9 cellular contexts compared by ENCODE assay signal in the genomic region with DNA sequence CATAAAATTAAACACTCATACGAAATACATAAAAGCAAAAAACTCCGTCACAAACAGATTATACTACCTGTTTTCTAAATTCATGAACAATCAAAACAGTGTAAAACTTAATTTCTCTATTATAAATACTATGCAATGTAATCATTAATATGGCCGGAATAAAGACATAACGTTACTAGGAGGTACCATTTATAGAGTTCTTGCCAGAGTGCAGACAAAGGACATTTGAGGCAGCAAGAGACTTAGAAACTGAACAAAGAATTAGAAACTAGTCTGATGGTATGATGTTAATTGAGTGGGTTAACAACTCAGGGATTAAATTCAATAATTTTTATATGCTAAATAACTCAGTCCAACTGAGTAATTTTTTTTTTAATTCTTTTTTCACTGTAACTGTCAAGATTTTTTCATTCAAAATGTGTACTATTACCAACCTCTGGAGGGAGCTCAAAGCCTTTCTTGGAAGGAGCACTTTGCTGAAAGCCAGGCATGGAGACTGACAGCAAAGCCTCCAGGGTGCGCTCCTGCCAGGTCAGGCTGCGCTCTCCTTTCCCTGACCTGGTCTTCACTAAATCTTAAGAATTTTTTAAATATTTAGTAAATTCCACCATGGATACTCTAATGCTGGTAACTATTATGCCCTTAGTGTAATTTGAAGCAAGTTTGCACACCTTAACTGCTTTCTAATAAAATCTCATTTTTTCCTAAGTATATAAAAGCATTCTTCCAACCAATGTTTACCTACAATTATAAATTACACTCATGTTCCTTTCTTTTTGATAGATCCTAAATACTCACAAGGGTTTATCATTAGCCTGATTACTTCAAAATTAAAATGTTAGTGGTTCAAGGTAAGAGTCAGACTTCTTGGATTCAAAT. TPM values are rescaled to one million over a fixed set of nuclear protein-coding genes. Genes with fewer than 3 reads are reported as not detected.
DNase-seq lines count a peak whose midpoint lies in the region; ATAC-seq and TF ChIP-seq lines count a peak whose summit lies in the region.
"Had no signal": no experiment of that assay in that cellular context is flagged by ENCODE, and none has a peak within 500 bp of the region (broad histone marks: within the 10 kb centered on the region; RNA-seq: fewer than 3 reads in every experiment).

No MANE protein-coding gene starts in this region.

- peak; percentile 98 for ATAC-seq in HG03432 (IDR thresholded peaks at IDR 0.05; ENCODE audit: unreplicated experiment)
- ATAC-seq in activated CD8-positive, alpha-beta T cell treated with anti-CD3 and anti-CD28 coated beads for 36 hours, result peak; percentile 86

- no peak overlapping the region for H3K27ac Mint-ChIP-seq in activated CD8-positive, alpha-beta T cell treated with anti-CD3 and anti-CD28 coated beads for 36 hours

- peak; percentile 80 for TF ChIP-seq CTCF in activated CD8-positive, alpha-beta T cell treated with anti-CD3 and anti-CD28 coated beads for 36 hours (IDR thresholded peaks at IDR 0.05)
- TF ChIP-seq CTCF in epithelial cell of esophagus (IDR thresholded peaks at IDR 0.05; ENCODE audit: insufficient read depth, low read depth, low read length, missing control alignments), result peak; percentile 88

- no peaks in the 10 kb centered on the region for H3K27me3 Mint-ChIP-seq in activated CD8-positive, alpha-beta T cell treated with anti-CD3 and anti-CD28 coated beads for 36 hours

- no peaks in the 10 kb centered on the region for H3K9me3 Mint-ChIP-seq in activated CD8-positive, alpha-beta T cell treated with anti-CD3 and anti-CD28 coated beads for 36 hours

- DNase-seq in COLO668 (lab: John Stamatoyannopoulos, UW; ENCODE audit: unreplicated experiment) (peak; percentile 27), GM19240 (ENCODE audit: insufficient read length, low spot score) (peak; percentile 32), NCI-H524 (lab: John Stamatoyannopoulos, UW) (peak; percentile 27 to 74), epithelial cell of esophagus (ENCODE audit: low read depth) (peak; percentile 78), mucosa of gallbladder (ENCODE audit: low spot score) (peak; percentile 23), superior temporal gyrus (ENCODE audit: extremely low spot score) (peak; percentile 80)
- peak; percentile 54 for DNase-seq in activated CD8-positive, alpha-beta T cell treated with anti-CD3 and anti-CD28 coated beads for 36 hours

- intact Hi-C loops in activated CD8-positive, alpha-beta T cell treated with anti-CD3 and anti-CD28 coated beads for 36 hours (cut with micrococcal nuclease), result loop anchor here (1.0 kb wide), 1 partner anchor 143 kb away; no protein-coding TSS in a partner anchor

- H3K4me3 Mint-ChIP-seq in activated CD8-positive, alpha-beta T cell treated with anti-CD3 and anti-CD28 coated beads for 36 hours, result no peak overlapping the region

- POLR2A ChIA-PET in activated CD8-positive, alpha-beta T cell treated with anti-CD3 and anti-CD28 coated beads for 36 hours (lab: Charles Lee), result no interaction called here

- CTCF ChIA-PET in activated CD8-positive, alpha-beta T cell treated with anti-CD3 and anti-CD28 coated beads for 36 hours (lab: Charles Lee), result interaction anchor here (0.9 to 5.5 kb wide), 8 partner anchors 9 to 266 kb away, joined by 3 to 24 read pairs (median 6); no protein-coding TSS in a partner anchor

- no peaks in the 10 kb centered on the region for H3K4me1 Mint-ChIP-seq in activated CD8-positive, alpha-beta T cell treated with anti-CD3 and anti-CD28 coated beads for 36 hours (ENCODE audit: low read depth)

- peaks cover 7% of the 10 kb centered on the region for H3K36me3 Mint-ChIP-seq in activated CD8-positive, alpha-beta T cell treated with anti-CD3 and anti-CD28 coated beads for 36 hours (ENCODE audit: low read depth)

- no peak overlapping the region for H3K4me3 ChIP-seq in epithelial cell of esophagus (ENCODE audit: low read length)

RNA-seq across cellular contexts. Expression of gene WDR35, which starts 34.1 kb away (rescaled TPM):
- total RNA-seq in activated CD8-positive, alpha-beta T cell treated with anti-CD3 and anti-CD28 coated beads for 36 hours, result 1 to 10 TPM; 5.6 to 5.9 TPM
- total RNA-seq in mucosa of gallbladder, result 10.7 TPM

RNA-seq across cellular contexts. Expression of gene TTC32, which starts 54.0 kb away (rescaled TPM):
- 10 to 100 TPM; 21.6 to 24.2 TPM for total RNA-seq in activated CD8-positive, alpha-beta T cell treated with anti-CD3 and anti-CD28 coated beads for 36 hours
- total RNA-seq in mucosa of gallbladder, result 6.8 TPM

RNA-seq across cellular contexts. Expression of gene MATN3, which starts 56.7 kb away (rescaled TPM):
- not detected for total RNA-seq in activated CD8-positive, alpha-beta T cell treated with anti-CD3 and anti-CD28 coated beads for 36 hours
- total RNA-seq in mucosa of gallbladder, result 0.89 TPM
- total RNA-seq: activated CD8-positive, alpha-beta memory T cell treated with anti-CD3 and anti-CD28 coated beads for 36 hours had no signal

Comparison
In these comparisons a context has a peak if more than half of its experiments do, and no peak if none do; other contexts are left out.
1. DNase-seq: peak in every context shown above with its lines; median percentile 80 in superior temporal gyrus; 78 in epithelial cell of esophagus; 54 in activated CD8-positive, alpha-beta T cell treated with anti-CD3 and anti-CD28 coated beads for 36 hours; 50 in NCI-H524; 32 in GM19240; 27 in COLO668; 23 in mucosa of gallbladder.